ENCODE assay signal across 1 cellular context in the genomic region with DNA sequence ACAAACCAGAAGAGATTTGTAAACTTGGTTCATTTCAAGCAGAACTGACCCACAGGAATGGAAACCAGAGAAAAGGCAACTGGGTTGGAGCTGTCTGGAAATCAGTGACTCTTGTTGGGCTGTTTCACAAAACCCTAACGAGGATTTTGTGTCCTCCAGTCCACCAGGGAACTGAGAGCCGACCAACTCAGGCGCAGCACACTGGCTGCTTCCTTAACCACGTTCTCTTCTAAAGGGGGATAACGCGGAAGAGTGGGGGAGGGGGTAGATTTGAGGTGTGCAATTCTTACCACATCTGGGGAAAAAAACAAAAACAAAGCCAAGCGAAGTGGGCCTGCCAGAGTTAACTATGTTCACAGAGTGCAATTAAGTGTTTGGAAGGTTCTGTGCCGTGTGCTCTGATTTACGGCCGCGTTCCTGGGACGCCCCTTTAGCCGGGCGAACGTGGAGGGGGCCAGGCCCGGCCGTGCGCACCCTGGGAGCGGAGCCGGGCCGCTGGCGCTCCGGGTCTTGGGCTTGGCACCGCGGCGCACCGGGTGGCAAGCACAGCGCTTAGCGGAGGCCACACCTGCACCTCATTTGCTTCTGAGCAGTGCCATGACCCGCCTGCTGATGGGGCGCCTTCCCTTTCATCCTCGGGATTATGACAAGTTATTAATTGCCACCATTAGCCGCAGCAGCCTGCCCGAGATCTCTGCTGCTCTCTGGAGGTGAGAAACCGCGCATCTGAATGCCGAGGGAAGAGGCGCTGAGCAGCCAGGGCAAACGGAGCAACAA.
TF ChIP-seq lines count a peak whose summit lies in the region.

No MANE protein-coding gene starts in this region.

TF ChIP-seq in H1, 55 proteins besides CTCF, POLR2A, EP300 and RAD21 (continued from another document):
- TF ChIP-seq, protein P1, sequence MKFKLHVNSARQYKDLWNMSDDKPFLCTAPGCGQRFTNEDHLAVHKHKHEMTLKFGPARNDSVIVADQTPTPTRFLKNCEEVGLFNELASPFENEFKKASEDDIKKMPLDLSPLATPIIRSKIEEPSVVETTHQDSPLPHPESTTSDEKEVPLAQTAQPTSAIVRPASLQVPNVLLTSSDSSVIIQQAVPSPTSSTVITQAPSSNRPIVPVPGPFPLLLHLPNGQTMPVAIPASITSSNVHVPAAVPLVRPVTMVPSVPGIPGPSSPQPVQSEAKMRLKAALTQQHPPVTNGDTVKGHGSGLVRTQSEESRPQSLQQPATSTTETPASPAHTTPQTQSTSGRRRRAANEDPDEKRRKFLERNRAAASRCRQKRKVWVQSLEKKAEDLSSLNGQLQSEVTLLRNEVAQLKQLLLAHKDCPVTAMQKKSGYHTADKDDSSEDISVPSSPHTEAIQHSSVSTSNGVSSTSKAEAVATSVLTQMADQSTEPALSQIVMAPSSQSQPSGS (IDR thresholded peaks at IDR 0.05; ENCODE audit: low read length) = no peak
- TF ChIP-seq JUN (IDR thresholded peaks at IDR 0.05; ENCODE audit: low read depth, low read length) (no peak), TAF7 (optimal IDR thresholded peaks at IDR 0.05; ENCODE audit: borderline replicate concordance, low read depth, low read length) (no peak), SP1 (IDR thresholded peaks at IDR 0.05; ENCODE audit: low read depth, low read length) (no peak), BCL11A (IDR thresholded peaks at IDR 0.05; ENCODE audit: low read depth in 2 of 2, low read length in 2 of 2) (no peak), ASH2L (IDR thresholded peaks at IDR 0.05; ENCODE audit: low read length) (peak; percentile 62), SAP30 (IDR thresholded peaks at IDR 0.05; ENCODE audit: insufficient read depth, insufficient replicate concordance, low read length) (no peak), CREB1 (IDR thresholded peaks at IDR 0.05) (no peak), RFX5 (IDR thresholded peaks at IDR 0.05; ENCODE audit: borderline replicate concordance, low read depth, low read length) (no peak), EZH2 (IDR thresholded peaks at IDR 0.05; ENCODE audit: low read depth, low read length, severe bottlenecking) (no peak), POLR2AphosphoS5 (IDR thresholded peaks at IDR 0.05; ENCODE audit: low read depth, low read length) (no peak), CEBPB (IDR thresholded peaks at IDR 0.05; ENCODE audit: low read depth, low read length) (no peak), TEAD4 (IDR thresholded peaks at IDR 0.05; ENCODE audit: low read depth, low read length) (no peak), JUND (IDR thresholded peaks at IDR 0.05; ENCODE audit: low read length) (no peak), GABPA (IDR thresholded peaks at IDR 0.05; ENCODE audit: borderline replicate concordance, insufficient read depth, low read length) (0 out of 2 replicates have a peak, but pooled peaks have one; percentile 63), TCF12 (IDR thresholded peaks at IDR 0.05; ENCODE audit: low read depth, low read length) (no peak), ZNF274 (IDR thresholded peaks at IDR 0.05; ENCODE audit: borderline replicate concordance, extremely low read depth, low read length) (no peak), TBP (IDR thresholded peaks at IDR 0.05; ENCODE audit: low read depth, low read length) (no peak), GTF2F1 (IDR thresholded peaks at IDR 0.05; ENCODE audit: borderline replicate concordance, low read depth, low read length) (no peak), RBBP5 (IDR thresholded peaks at IDR 0.05; ENCODE audit: borderline replicate concordance, low read depth, low read length) (peak; percentile 72), PHF8 (conservative IDR thresholded peaks at IDR 0.05; ENCODE audit: low read depth, low read length) (0 out of 2 replicates have a peak, but pooled peaks have one; percentile 33), FOSL1 (IDR thresholded peaks at IDR 0.05; ENCODE audit: insufficient read depth, low read depth, low read length) (no peak), POU5F1 (IDR thresholded peaks at IDR 0.05; ENCODE audit: low read depth, low read length) (no peak), NANOG (IDR thresholded peaks at IDR 0.05; ENCODE audit: insufficient read depth, low read depth, low read length, poor library complexity, severe bottlenecking) (no peak), HDAC6 (IDR thresholded peaks at IDR 0.05; ENCODE audit: low read depth, low read length) (no peak), KDM4A (IDR thresholded peaks at IDR 0.05; ENCODE audit: low read depth, low read length, severe bottlenecking) (peak; percentile 89), SIN3A (conservative IDR thresholded peaks at IDR 0.05 in 1 of 2, IDR thresholded peaks at IDR 0.05 in 1 of 2; ENCODE audit: low read depth in 1 of 2, low read length in 2 of 2) (0 out of 4 replicates have a peak, but pooled peaks of 1 of the 2 experiments have one; percentile 41), EGR1 (IDR thresholded peaks at IDR 0.05; ENCODE audit: borderline replicate concordance, low read depth, low read length) (no peak), HDAC2 (IDR thresholded peaks at IDR 0.05; ENCODE audit: borderline replicate concordance in 1 of 2, low read depth in 2 of 2, low read length in 2 of 2) (no peak), SIX5 (IDR thresholded peaks at IDR 0.05; ENCODE audit: low read depth, low read length) (no peak), CHD2 (IDR thresholded peaks at IDR 0.05; ENCODE audit: low read length) (no peak)
- TF ChIP-seq, protein P2, sequence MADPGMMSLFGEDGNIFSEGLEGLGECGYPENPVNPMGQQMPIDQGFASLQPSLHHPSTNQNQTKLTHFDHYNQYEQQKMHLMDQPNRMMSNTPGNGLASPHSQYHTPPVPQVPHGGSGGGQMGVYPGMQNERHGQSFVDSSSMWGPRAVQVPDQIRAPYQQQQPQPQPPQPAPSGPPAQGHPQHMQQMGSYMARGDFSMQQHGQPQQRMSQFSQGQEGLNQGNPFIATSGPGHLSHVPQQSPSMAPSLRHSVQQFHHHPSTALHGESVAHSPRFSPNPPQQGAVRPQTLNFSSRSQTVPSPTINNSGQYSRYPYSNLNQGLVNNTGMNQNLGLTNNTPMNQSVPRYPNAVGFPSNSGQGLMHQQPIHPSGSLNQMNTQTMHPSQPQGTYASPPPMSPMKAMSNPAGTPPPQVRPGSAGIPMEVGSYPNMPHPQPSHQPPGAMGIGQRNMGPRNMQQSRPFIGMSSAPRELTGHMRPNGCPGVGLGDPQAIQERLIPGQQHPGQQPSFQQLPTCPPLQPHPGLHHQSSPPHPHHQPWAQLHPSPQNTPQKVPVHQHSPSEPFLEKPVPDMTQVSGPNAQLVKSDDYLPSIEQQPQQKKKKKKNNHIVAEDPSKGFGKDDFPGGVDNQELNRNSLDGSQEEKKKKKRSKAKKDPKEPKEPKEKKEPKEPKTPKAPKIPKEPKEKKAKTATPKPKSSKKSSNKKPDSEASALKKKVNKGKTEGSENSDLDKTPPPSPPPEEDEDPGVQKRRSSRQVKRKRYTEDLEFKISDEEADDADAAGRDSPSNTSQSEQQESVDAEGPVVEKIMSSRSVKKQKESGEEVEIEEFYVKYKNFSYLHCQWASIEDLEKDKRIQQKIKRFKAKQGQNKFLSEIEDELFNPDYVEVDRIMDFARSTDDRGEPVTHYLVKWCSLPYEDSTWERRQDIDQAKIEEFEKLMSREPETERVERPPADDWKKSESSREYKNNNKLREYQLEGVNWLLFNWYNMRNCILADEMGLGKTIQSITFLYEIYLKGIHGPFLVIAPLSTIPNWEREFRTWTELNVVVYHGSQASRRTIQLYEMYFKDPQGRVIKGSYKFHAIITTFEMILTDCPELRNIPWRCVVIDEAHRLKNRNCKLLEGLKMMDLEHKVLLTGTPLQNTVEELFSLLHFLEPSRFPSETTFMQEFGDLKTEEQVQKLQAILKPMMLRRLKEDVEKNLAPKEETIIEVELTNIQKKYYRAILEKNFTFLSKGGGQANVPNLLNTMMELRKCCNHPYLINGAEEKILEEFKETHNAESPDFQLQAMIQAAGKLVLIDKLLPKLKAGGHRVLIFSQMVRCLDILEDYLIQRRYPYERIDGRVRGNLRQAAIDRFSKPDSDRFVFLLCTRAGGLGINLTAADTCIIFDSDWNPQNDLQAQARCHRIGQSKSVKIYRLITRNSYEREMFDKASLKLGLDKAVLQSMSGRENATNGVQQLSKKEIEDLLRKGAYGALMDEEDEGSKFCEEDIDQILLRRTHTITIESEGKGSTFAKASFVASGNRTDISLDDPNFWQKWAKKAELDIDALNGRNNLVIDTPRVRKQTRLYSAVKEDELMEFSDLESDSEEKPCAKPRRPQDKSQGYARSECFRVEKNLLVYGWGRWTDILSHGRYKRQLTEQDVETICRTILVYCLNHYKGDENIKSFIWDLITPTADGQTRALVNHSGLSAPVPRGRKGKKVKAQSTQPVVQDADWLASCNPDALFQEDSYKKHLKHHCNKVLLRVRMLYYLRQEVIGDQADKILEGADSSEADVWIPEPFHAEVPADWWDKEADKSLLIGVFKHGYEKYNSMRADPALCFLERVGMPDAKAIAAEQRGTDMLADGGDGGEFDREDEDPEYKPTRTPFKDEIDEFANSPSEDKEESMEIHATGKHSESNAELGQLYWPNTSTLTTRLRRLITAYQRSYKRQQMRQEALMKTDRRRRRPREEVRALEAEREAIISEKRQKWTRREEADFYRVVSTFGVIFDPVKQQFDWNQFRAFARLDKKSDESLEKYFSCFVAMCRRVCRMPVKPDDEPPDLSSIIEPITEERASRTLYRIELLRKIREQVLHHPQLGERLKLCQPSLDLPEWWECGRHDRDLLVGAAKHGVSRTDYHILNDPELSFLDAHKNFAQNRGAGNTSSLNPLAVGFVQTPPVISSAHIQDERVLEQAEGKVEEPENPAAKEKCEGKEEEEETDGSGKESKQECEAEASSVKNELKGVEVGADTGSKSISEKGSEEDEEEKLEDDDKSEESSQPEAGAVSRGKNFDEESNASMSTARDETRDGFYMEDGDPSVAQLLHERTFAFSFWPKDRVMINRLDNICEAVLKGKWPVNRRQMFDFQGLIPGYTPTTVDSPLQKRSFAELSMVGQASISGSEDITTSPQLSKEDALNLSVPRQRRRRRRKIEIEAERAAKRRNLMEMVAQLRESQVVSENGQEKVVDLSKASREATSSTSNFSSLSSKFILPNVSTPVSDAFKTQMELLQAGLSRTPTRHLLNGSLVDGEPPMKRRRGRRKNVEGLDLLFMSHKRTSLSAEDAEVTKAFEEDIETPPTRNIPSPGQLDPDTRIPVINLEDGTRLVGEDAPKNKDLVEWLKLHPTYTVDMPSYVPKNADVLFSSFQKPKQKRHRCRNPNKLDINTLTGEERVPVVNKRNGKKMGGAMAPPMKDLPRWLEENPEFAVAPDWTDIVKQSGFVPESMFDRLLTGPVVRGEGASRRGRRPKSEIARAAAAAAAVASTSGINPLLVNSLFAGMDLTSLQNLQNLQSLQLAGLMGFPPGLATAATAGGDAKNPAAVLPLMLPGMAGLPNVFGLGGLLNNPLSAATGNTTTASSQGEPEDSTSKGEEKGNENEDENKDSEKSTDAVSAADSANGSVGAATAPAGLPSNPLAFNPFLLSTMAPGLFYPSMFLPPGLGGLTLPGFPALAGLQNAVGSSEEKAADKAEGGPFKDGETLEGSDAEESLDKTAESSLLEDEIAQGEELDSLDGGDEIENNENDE (IDR thresholded peaks at IDR 0.05; ENCODE audit: insufficient replicate concordance, low read length) = no peak
- TF ChIP-seq, protein P3, sequence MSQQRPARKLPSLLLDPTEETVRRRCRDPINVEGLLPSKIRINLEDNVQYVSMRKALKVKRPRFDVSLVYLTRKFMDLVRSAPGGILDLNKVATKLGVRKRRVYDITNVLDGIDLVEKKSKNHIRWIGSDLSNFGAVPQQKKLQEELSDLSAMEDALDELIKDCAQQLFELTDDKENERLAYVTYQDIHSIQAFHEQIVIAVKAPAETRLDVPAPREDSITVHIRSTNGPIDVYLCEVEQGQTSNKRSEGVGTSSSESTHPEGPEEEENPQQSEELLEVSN (IDR thresholded peaks at IDR 0.05) = peak; percentile 41; the same call in 1 of the 2 replicates
- TF ChIP-seq, protein P4, sequence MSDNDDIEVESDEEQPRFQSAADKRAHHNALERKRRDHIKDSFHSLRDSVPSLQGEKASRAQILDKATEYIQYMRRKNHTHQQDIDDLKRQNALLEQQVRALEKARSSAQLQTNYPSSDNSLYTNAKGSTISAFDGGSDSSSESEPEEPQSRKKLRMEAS (IDR thresholded peaks at IDR 0.05) = peak; percentile 25; the same call in 1 of the 2 replicates
